ENCODE assay signal across 2 cellular contexts in genomic region chr18:48893559-48894265, GRCh38.
TF ChIP-seq lines count a peak whose summit lies in the region.

No MANE protein-coding gene starts in this region.

TF ChIP-seq in HEK293, 187 proteins besides CTCF, POLR2A, EP300 and RAD21 (continued from another document):
- TF ChIP-seq ZBTB26 (tag by site-specific recombination; optimal IDR thresholded peaks at IDR 0.05), result no peak

TF ChIP-seq in SK-N-SH, 30 proteins besides CTCF, POLR2A, EP300 and RAD21 (continued from another document):
- no peak for TF ChIP-seq REST (IDR thresholded peaks at IDR 0.05; ENCODE audit: low read depth, low read length)
- no peak for TF ChIP-seq GABPA (IDR thresholded peaks at IDR 0.05; ENCODE audit: low read depth)
- no peak for TF ChIP-seq TAF1 (IDR thresholded peaks at IDR 0.05; ENCODE audit: borderline replicate concordance, low read depth, low read length)
- no peak for TF ChIP-seq FOSL2 (IDR thresholded peaks at IDR 0.05; ENCODE audit: borderline replicate concordance, low read depth)
- TF ChIP-seq NRF1 (IDR thresholded peaks at IDR 0.05; ENCODE audit: low read depth, low read length), result no peak
- TF ChIP-seq YY1 (IDR thresholded peaks at IDR 0.05; ENCODE audit: low read depth), result no peak
- TF ChIP-seq TCF12 (IDR thresholded peaks at IDR 0.05), result no peak
- TF ChIP-seq POLR2AphosphoS5 (IDR thresholded peaks at IDR 0.05; ENCODE audit: low read depth, low read length), result no peak
- TF ChIP-seq USF2 (IDR thresholded peaks at IDR 0.05; ENCODE audit: borderline replicate concordance, low read depth, low read length), result no peak
- TF ChIP-seq FOXJ3 (CRISPR knock-in tag; IDR thresholded peaks at IDR 0.05), result no peak
- no peak for TF ChIP-seq RCOR1 (IDR thresholded peaks at IDR 0.05; ENCODE audit: low read length)
- no peak for TF ChIP-seq EZH2phosphoT487 (IDR thresholded peaks at IDR 0.05; ENCODE audit: borderline replicate concordance, low read depth)
- no peak for TF ChIP-seq MAX (IDR thresholded peaks at IDR 0.05; ENCODE audit: low read depth)
- no peak for TF ChIP-seq CHD2 (IDR thresholded peaks at IDR 0.05; ENCODE audit: low read length, partially characterized antibody)
TF ChIP-seq in SK-N-SH: peak in this region for 0.
